3 cellular contexts compared by ENCODE assay signal in the genomic region with DNA sequence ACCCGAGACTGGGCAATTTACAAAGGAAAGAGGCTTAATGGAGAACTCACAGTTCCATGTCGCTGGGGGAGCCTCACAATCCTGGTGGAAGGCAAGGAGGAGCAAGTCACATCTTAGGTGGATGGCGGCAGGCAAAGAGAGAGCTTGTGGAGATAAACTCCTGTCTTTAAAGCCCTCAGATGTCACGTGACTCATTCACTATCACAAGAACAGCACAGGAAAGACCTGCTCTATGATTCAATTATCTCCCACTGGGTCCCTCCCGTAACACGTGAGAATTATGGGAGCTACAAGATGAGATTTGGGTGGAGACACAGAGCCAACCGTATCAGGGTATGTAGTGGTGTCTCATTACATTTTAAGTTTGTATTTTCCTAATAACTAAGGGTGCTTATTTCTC. TPM values are rescaled to one million over a fixed set of nuclear protein-coding genes. Genes with fewer than 3 reads are reported as not detected.
"Had no signal": no experiment of that assay in that cellular context is flagged by ENCODE, and none has a peak within 500 bp of the region (broad histone marks: within the 10 kb centered on the region; RNA-seq: fewer than 3 reads in every experiment).

No MANE protein-coding gene starts in this region.

RNA-seq across cellular contexts. Expression of gene GLIS1, which starts 21.5 kb away (rescaled TPM):
- total RNA-seq: HepG2, HT-29 had no signal
- polyA plus RNA-seq: IgD-negative memory B cell had no signal
